Comparison of ENCODE assay signal across 21 cellular contexts in the genomic region with DNA sequence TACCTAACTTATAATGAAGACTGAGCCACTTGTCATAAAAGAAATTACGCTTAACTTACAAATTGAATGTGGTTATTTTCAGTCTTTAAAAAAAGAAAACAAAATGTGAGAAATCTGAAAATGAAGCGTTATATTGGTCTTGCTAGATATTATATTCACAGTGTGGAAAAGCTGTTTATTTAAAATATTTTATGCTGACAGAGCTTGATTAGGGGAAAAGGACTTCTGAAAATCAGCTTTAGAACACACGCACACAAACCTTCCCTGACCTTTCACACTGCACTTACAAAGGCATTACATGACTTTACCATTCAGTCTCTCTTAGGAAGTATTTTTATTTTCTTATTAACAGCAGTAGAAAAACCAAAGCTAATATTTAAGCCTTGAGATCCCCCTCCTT.
DNase-seq lines count a peak whose midpoint lies in the region; ATAC-seq, FAIRE-seq and TF ChIP-seq lines count a peak whose summit lies in the region.
"Had no signal": no experiment of that assay in that cellular context is flagged by ENCODE, and none has a peak within 500 bp of the region (broad histone marks: within the 10 kb centered on the region; RNA-seq: fewer than 3 reads in every experiment).

No MANE protein-coding gene starts in this region.

- TF ChIP-seq EP300 in GM12878 (IDR thresholded peaks at IDR 0.05; ENCODE audit: borderline replicate concordance in 1 of 2, control insufficient read depth in 1 of 2, low read depth in 2 of 2, low read length in 2 of 2) = no peak

- no peak overlapping the region for H2BK15ac ChIP-seq in IMR-90 (ENCODE audit: low read depth, low read length)

- H3K79me2 ChIP-seq in GM12878 (ENCODE audit: control insufficient read depth, insufficient read depth, low read length) = no peaks in the 10 kb centered on the region
- no peaks in the 10 kb centered on the region for H3K79me2 ChIP-seq in parathyroid adenoma

- H2AK5ac ChIP-seq in IMR-90 (ENCODE audit: low read depth, low read length) = no peak overlapping the region

- H3K27me3 ChIP-seq in cardiac muscle cell (no peaks in the 10 kb centered on the region), heart left ventricle (no peaks in the 10 kb centered on the region), IMR-90 (ENCODE audit: control insufficient read depth, insufficient read depth, low read length) (no peaks in the 10 kb centered on the region), GM12878 (replicated peaks in 1 of 2; ENCODE audit: control insufficient read depth in 2 of 2, insufficient read depth in 2 of 2, low read length in 1 of 2) (no peaks in the 10 kb centered on the region), parathyroid adenoma (ENCODE audit: control insufficient read depth, insufficient read depth, low read length) (no peaks in the 10 kb centered on the region)

- H3K9me1 ChIP-seq in IMR-90 (ENCODE audit: insufficient read depth, low read length) = no peaks in the 10 kb centered on the region; the same call in 1 of the 2 replicates

- no peak overlapping the region for H4K8ac ChIP-seq in IMR-90 (ENCODE audit: low read depth in 2 of 2, low read length in 2 of 2)

- H3K56ac ChIP-seq in IMR-90 (ENCODE audit: extremely low read depth, insufficient read depth, low read length) = no peak overlapping the region

- H2BK20ac ChIP-seq in IMR-90 (ENCODE audit: low read depth, low read length) = no peak overlapping the region

- H3K36me3 ChIP-seq in cardiac muscle cell = no peaks in the 10 kb centered on the region
- H3K36me3 ChIP-seq in heart left ventricle = no peaks in the 10 kb centered on the region
- no peaks in the 10 kb centered on the region for H3K36me3 ChIP-seq in IMR-90 (ENCODE audit: control insufficient read depth, insufficient read depth, low read length)
- H3K36me3 ChIP-seq in GM12878 (ENCODE audit: control insufficient read depth in 2 of 2, insufficient read depth in 2 of 2, low read length in 1 of 2) = no peaks in the 10 kb centered on the region
- H3K36me3 ChIP-seq in parathyroid adenoma (ENCODE audit: control insufficient read depth, insufficient read depth, low read length) = no peaks in the 10 kb centered on the region
- no peaks in the 10 kb centered on the region for H3K36me3 ChIP-seq in mucosa of descending colon (ENCODE audit: low read depth)
- H3K36me3 ChIP-seq: HAP-1 had no signal

- no peak overlapping the region for H2AK9ac ChIP-seq in IMR-90 (replicated peaks; ENCODE audit: low read depth, low read length, poor library complexity)

- H3K4ac ChIP-seq in IMR-90 (ENCODE audit: low read depth, low read length) = no peak overlapping the region

- H4K5ac ChIP-seq in IMR-90 (ENCODE audit: low read depth, low read length) = no peak overlapping the region

- H4K20me1 ChIP-seq in IMR-90 (ENCODE audit: insufficient read depth, low read length) (no peaks in the 10 kb centered on the region), GM12878 (ENCODE audit: control insufficient read depth, insufficient read depth) (no peaks in the 10 kb centered on the region)

- H3K9ac ChIP-seq in IMR-90 (ENCODE audit: low read depth, low read length) (no peak overlapping the region), GM12878 (ENCODE audit: control insufficient read depth, insufficient read depth, low read length) (no peak overlapping the region), parathyroid adenoma (no peak overlapping the region)

- intact Hi-C loops in heart left ventricle (cut with DNase I) (loop anchor here in 1 of 10 donors (10.0 kb wide), 1 partner anchor 83 kb away; no protein-coding TSS in a partner anchor), IMR-90 (cut with micrococcal nuclease) (no loop called here), GM12878 (cut with micrococcal nuclease; ENCODE audit: unreplicated experiment) (no loop called here), mucosa of descending colon (cut with DNase I, micrococcal nuclease) (no loop called here)

- SMC1A ChIA-PET in GM12878 (lab: Charles Lee; ENCODE audit: uncharacterized antibody, unreplicated experiment) = interaction anchor here (0.6 to 1.2 kb wide), 4 partner anchors 30 to 587 kb away, joined by 3 read pairs; no protein-coding TSS in a partner anchor

- CTCF ChIA-PET in IMR-90 (lab: Yijun Ruan, JAX) = no interaction called here
- CTCF ChIA-PET in GM12878 (lab: Yijun Ruan, JAX) = interaction anchor here (0.6 to 1.4 kb wide), 4 partner anchors 18 to 101 kb away, joined by 3 to 4 read pairs (median 3); no protein-coding TSS in a partner anchor

- no peak overlapping the region for H2BK120ac ChIP-seq in IMR-90 (ENCODE audit: low read depth, low read length)

- no peak overlapping the region for H3K18ac ChIP-seq in IMR-90 (ENCODE audit: low read depth, low read length)

- BruUV-seq in IMR-90 (replicated peaks; lab: Mats Ljungman, UMichigan) (no TSS peak), GM12878 (replicated peaks; lab: Mats Ljungman, UMichigan) (no TSS peak)

- H3K14ac ChIP-seq in IMR-90 (replicated peaks; ENCODE audit: low read depth, low read length) = no peak overlapping the region

- H3K23ac ChIP-seq in IMR-90 (ENCODE audit: low read depth, low read length) = no peak overlapping the region

- no peak overlapping the region for H4K91ac ChIP-seq in IMR-90 (ENCODE audit: insufficient read depth, low read depth, low read length)

- H3K4me2 ChIP-seq in IMR-90 (ENCODE audit: low read depth, low read length) (no peak overlapping the region), GM12878 (ENCODE audit: control insufficient read depth, insufficient read depth) (no peak overlapping the region), parathyroid adenoma (ENCODE audit: low read length) (no peak overlapping the region)

- H2BK5ac ChIP-seq in IMR-90 (ENCODE audit: low read depth, low read length, poor library complexity, severe bottlenecking) = no peak overlapping the region

- no peak for TF ChIP-seq CTCF in cardiac muscle cell (IDR thresholded peaks at IDR 0.05; ENCODE audit: low read depth, low read length)
- TF ChIP-seq CTCF in heart left ventricle (IDR thresholded peaks at IDR 0.05) = no peak
- no peak for TF ChIP-seq CTCF in IMR-90 (conservative IDR thresholded peaks at IDR 0.05; ENCODE audit: low read depth, low read length)
- TF ChIP-seq CTCF in GM12878 (IDR thresholded peaks at IDR 0.05 in 2 of 3, conservative IDR thresholded peaks at IDR 0.05 in 1 of 3; ENCODE audit: control insufficient read depth in 2 of 3, extremely low read depth in 1 of 3, insufficient read depth in 1 of 3, low read depth in 3 of 3, low read length in 3 of 3) = no peak
- no peak for TF ChIP-seq CTCF in parathyroid adenoma (IDR thresholded peaks at IDR 0.05)
- no peak for TF ChIP-seq CTCF in mucosa of descending colon (IDR thresholded peaks at IDR 0.05)

- in situ Hi-C loops in IMR-90 (cut with MboI; ENCODE audit: low sequenced_read_pairs) = no loop called here
- in situ Hi-C loops in GM12878 (cut with MboI) = no loop called here

- H3K4me1 ChIP-seq in cardiac muscle cell (ENCODE audit: low read depth) (peaks cover 22% of the 10 kb centered on the region), heart left ventricle (no peaks in the 10 kb centered on the region), IMR-90 (ENCODE audit: control insufficient read depth, insufficient read depth, low read length) (no peaks in the 10 kb centered on the region), GM12878 (ENCODE audit: control insufficient read depth, insufficient read depth, low read length) (peaks cover 7% of the 10 kb centered on the region; the same call in 1 of the 2 replicates), parathyroid adenoma (peaks cover 19% of the 10 kb centered on the region), mucosa of descending colon (ENCODE audit: low read depth) (no peaks in the 10 kb centered on the region)
- H3K4me1 ChIP-seq: HAP-1 had no signal

- POLR2A ChIA-PET in IMR-90 (lab: Charles Lee; ENCODE audit: unreplicated experiment) = no interaction called here
- POLR2A ChIA-PET in GM12878 (lab: Charles Lee) = interaction anchor here (1.4 kb wide), 1 partner anchor 33 kb away, joined by 3 read pairs; no protein-coding TSS in a partner anchor

- peak overlapping the region; percentile 36 for H3K27ac ChIP-seq in cardiac muscle cell
- no peak overlapping the region for H3K27ac ChIP-seq in heart left ventricle
- H3K27ac ChIP-seq in IMR-90 (ENCODE audit: insufficient read depth, low read length) = no peak overlapping the region
- H3K27ac ChIP-seq in GM12878 (ENCODE audit: control insufficient read depth, insufficient read depth) = no peak overlapping the region
- H3K27ac ChIP-seq in parathyroid adenoma = peak overlapping the region; percentile 96
- H3K27ac ChIP-seq: 22Rv1 had no signal

- 96 to 99% (median 99%) methylated on average over 3 of the region's 3 CpGs for WGBS in heart left ventricle, 4 donors
- no CpG with 5 or more reads among the region's 3 CpGs for WGBS in IMR-90 (ENCODE audit: extremely low coverage in 2 of 2, insufficient read length in 1 of 2), 2 experiments
- 98% methylated on average over 3 of the region's 3 CpGs for WGBS in GM12878 (ENCODE audit: insufficient coverage, insufficient replicate concordance, low lambda C conversion rate, missing lambda C conversion rate)

- dilution Hi-C loops in IMR-90 (cut with HindIII; ENCODE audit: low sequenced_read_pairs, unreplicated experiment) = no loop called here

- peak; percentile 7 for FAIRE-seq in GM12878 (lab: Jason Lieb, UNC)
- FAIRE-seq: A204.1, G401.6, H54 had no signal

- TF ChIP-seq POLR2A in heart left ventricle (IDR thresholded peaks at IDR 0.05) (no peak), IMR-90 (IDR thresholded peaks at IDR 0.05; ENCODE audit: low read depth, low read length) (no peak), GM12878 (IDR thresholded peaks at IDR 0.05; ENCODE audit: low read depth, low read length) (no peak)

- H3K4me3 ChIP-seq in cardiac muscle cell = no peak overlapping the region
- H3K4me3 ChIP-seq in heart left ventricle = no peak overlapping the region
- no peak overlapping the region for H3K4me3 ChIP-seq in IMR-90 (ENCODE audit: insufficient read depth, low read depth, low read length)
- H3K4me3 ChIP-seq in GM12878 = no peak overlapping the region
- H3K4me3 ChIP-seq in parathyroid adenoma (ENCODE audit: low read depth, low read length) = no peak overlapping the region
- H3K4me3 ChIP-seq in mucosa of descending colon = no peak overlapping the region
- H3K4me3 ChIP-seq: HAP-1 had no signal

- RAD21 ChIA-PET in GM12878 (lab: Charles Lee; ENCODE audit: unreplicated experiment) = interaction anchor here (1.0 kb wide), 1 partner anchor 11 kb away, joined by 3 read pairs; no protein-coding TSS in a partner anchor

- no peak for TF ChIP-seq RAD21 in IMR-90 (IDR thresholded peaks at IDR 0.05; ENCODE audit: low read length)
- no peak for TF ChIP-seq RAD21 in GM12878 (IDR thresholded peaks at IDR 0.05; ENCODE audit: insufficient read depth, low read depth, low read length)

- DNase-seq in cardiac muscle cell (ENCODE audit: low read depth in 1 of 2, low spot score in 1 of 2) = no peak
- no peak for DNase-seq in heart left ventricle
- no peak for DNase-seq in IMR-90
- no peak for DNase-seq in GM12878 (ENCODE audit: low read depth, low spot score)
- no peak for DNase-seq in mucosa of descending colon
- DNase-seq in activated CD4-positive, alpha-beta T cell treated with anti-CD3 and anti-CD28 coated beads, Interleukin-2, amount 50 U/mL, for 1 hour = no peak
- DNase-seq: ACHN; C1 segment of cervical spinal cord; CD4-positive, alpha-beta memory T cell; COR-L47; DMS153; DND-41; GOT3; HFFc6 had no signal

- H3K9me3 ChIP-seq in cardiac muscle cell (ENCODE audit: low read depth) (no peaks in the 10 kb centered on the region), heart left ventricle (no peaks in the 10 kb centered on the region), IMR-90 (ENCODE audit: control insufficient read depth, insufficient read depth, low read length) (no peaks in the 10 kb centered on the region), GM12878 (replicated peaks; ENCODE audit: control insufficient read depth, insufficient read depth, low read length) (no peaks in the 10 kb centered on the region), parathyroid adenoma (ENCODE audit: control insufficient read depth, low read length) (no peaks in the 10 kb centered on the region), mucosa of descending colon (no peaks in the 10 kb centered on the region)
- H3K9me3 ChIP-seq: HAP-1 had no signal

- H2AFZ ChIP-seq in IMR-90 (replicated peaks; ENCODE audit: low read length, poor library complexity) (no peak overlapping the region), GM12878 (ENCODE audit: control insufficient read depth, low read depth, low read length) (no peak overlapping the region), parathyroid adenoma (no peak overlapping the region)

- ATAC-seq in heart left ventricle (no peak), IMR-90 (ENCODE audit: low read depth) (no peak), GM12878 (no peak), SK-N-SH treated with all-trans-retinoic acid at 6 μM for 48 hours (no peak), mucosa of descending colon (no peak)

- no peaks in the 10 kb centered on the region; a peak in 1 of 4 replicates for H3K79me1 ChIP-seq in IMR-90 (ENCODE audit: low read depth in 1 of 2, low read length in 2 of 2)

Comparison
In these comparisons a context has a peak if more than half of its experiments do, and no peak if none do; other contexts are left out.
1. H3K27ac ChIP-seq: peak in cardiac muscle cell (single experiment) and parathyroid adenoma (single experiment); none in heart left ventricle (0 of 12), IMR-90 (single experiment) and GM12878 (single experiment).